29 cellular contexts compared by ENCODE assay signal in genomic region chr22:19807914-19808872, GRCh38. TPM values are rescaled to one million over a fixed set of nuclear protein-coding genes. Genes with fewer than 3 reads are reported as not detected.
A peak's percentile ranks its signal among the peaks of the same experiment; 100 is the strongest.
DNase-seq lines count a peak whose midpoint lies in the region; ATAC-seq and TF ChIP-seq lines count a peak whose summit lies in the region.
"Had no signal": no experiment of that assay in that cellular context is flagged by ENCODE, and none has a peak within 500 bp of the region (broad histone marks: within the 10 kb centered on the region; RNA-seq: fewer than 3 reads in every experiment).

No MANE protein-coding gene starts in this region.

- no peak overlapping the region for H3K27ac ChIP-seq in CD4-positive, CD25-positive, alpha-beta regulatory T cell (ENCODE audit: insufficient read depth, low read length, poor library complexity, severe bottlenecking)
- H3K27ac ChIP-seq in hepatocyte = no peak overlapping the region
- H3K27ac ChIP-seq in sigmoid colon = no peak overlapping the region
- no peak overlapping the region for H3K27ac ChIP-seq in esophagus squamous epithelium
- H3K27ac ChIP-seq: dorsolateral prefrontal cortex, neutrophil, prostate gland had no signal

- WGBS in hepatocyte (ENCODE audit: low lambda C conversion rate, missing lambda C conversion rate) = 95% methylated on average over 20 of the region's 20 CpGs
- WGBS in sigmoid colon, 2 donors = 95 to 96% methylated on average over 20 of the region's 20 CpGs
- WGBS in esophagus squamous epithelium, 2 donors = 90 to 93% methylated on average over 10 to 16 of the region's 20 CpGs

- no peak for TF ChIP-seq CTCF in hepatocyte (IDR thresholded peaks at IDR 0.05; ENCODE audit: poor library complexity)
- TF ChIP-seq CTCF in sigmoid colon (IDR thresholded peaks at IDR 0.05) = no peak
- no peak for TF ChIP-seq CTCF in esophagus squamous epithelium (IDR thresholded peaks at IDR 0.05)

- in situ Hi-C loops in G401 (cut with HindIII; ENCODE audit: low sequenced_read_pairs) = no loop called here

- peak overlapping the region in 2 of 3 donors; percentile 6 to 76 for H3K27ac Mint-ChIP-seq in CD4-positive, CD25-positive, alpha-beta regulatory T cell
- H3K27ac Mint-ChIP-seq: activated naive CD8-positive, alpha-beta T cell; activated T-helper 1 cell treated with anti-CD3 and anti-CD28 coated beads, Interleukin-12 subunit alpha, Interleukin-12 subunit beta, Interleukin-2, Interleukin-4 antibody, amounts not matched to agents 30 ng/mL and 10 ng/mL and 1 ng/mL, durations not matched to agents 14 hours and 24 hours and 36 hours; CD8-positive, alpha-beta memory T cell; stimulated activated memory B cell treated with anti-CD40 and anti-IgM and Interleukin-4, amounts not matched to agents 10 μg/mL and 1 μg/mL and 100 μg/mL, for 72 hours; T-helper 17 cell; type B pancreatic cell had no signal

- TF ChIP-seq EP300 in sigmoid colon (IDR thresholded peaks at IDR 0.05) = no peak

- H3K9me3 Mint-ChIP-seq in CD4-positive, CD25-positive, alpha-beta regulatory T cell = no peaks in the 10 kb centered on the region
- H3K9me3 Mint-ChIP-seq: activated T-helper 1 cell treated with anti-CD3 and anti-CD28 coated beads, Interleukin-12 subunit alpha, Interleukin-12 subunit beta, Interleukin-2, Interleukin-4 antibody, amounts not matched to agents 30 ng/mL and 10 ng/mL and 1 ng/mL, durations not matched to agents 14 hours and 24 hours and 36 hours; CD8-positive, alpha-beta memory T cell; stimulated activated memory B cell treated with anti-CD40 and anti-IgM and Interleukin-4, amounts not matched to agents 10 μg/mL and 1 μg/mL and 100 μg/mL, for 72 hours; type B pancreatic cell had no signal

- H3K4me1 Mint-ChIP-seq in CD4-positive, CD25-positive, alpha-beta regulatory T cell = peaks cover 0 to 24% (median 0%) of the 10 kb centered on the region in 4 donors
- H3K4me1 Mint-ChIP-seq: stimulated activated memory B cell treated with anti-CD40 and anti-IgM and Interleukin-4, amounts not matched to agents 10 μg/mL and 1 μg/mL and 100 μg/mL, for 72 hours had no signal

- peak; percentile 8 for DNase-seq in activated CD8-positive, alpha-beta memory T cell treated with anti-CD3 and anti-CD28 coated beads, Interleukin-2, amount 50 U/mL, for 4 hours
- DNase-seq in activated CD8-positive, alpha-beta memory T cell treated with anti-CD3 and anti-CD28 coated beads, Interleukin-2, amount 50 U/mL, for 48 hours = no peak
- no peak for DNase-seq in CD4-positive, CD25-positive, alpha-beta regulatory T cell
- peak; percentile 2 for DNase-seq in hepatocyte (ENCODE audit: low spot score)
- peak; percentile 40 for DNase-seq in sigmoid colon
- DNase-seq in AML-193 (lab: John Stamatoyannopoulos, UW) = no peak
- no peak for DNase-seq in esophagus squamous epithelium (lab: John Stamatoyannopoulos, UW)
- DNase-seq in G401 (ENCODE audit: low spot score) = no peak
- DNase-seq: activated CD4-positive, alpha-beta T cell treated with anti-CD3 and anti-CD28 coated beads, Interleukin-2, amount 50 U/mL, for 48 hours; CD8-positive, alpha-beta memory T cell; DMS 273 treated with DMSO at 0.1 percent for 48 hours; KG1; NCI-H2029; NCI-H345; NCI-H69; SHP77; stimulated activated CD4-positive, alpha-beta T cell treated with anti-CD3 and anti-CD28 coated beads, Interleukin-15, amount 100 ng/mL, for 24 hours had no signal

- H3K4me3 ChIP-seq in CD4-positive, CD25-positive, alpha-beta regulatory T cell (ENCODE audit: low read depth, low read length) = no peak overlapping the region
- H3K4me3 ChIP-seq in hepatocyte (no peak overlapping the region), sigmoid colon (no peak overlapping the region), esophagus squamous epithelium (no peak overlapping the region)
- H3K4me3 ChIP-seq: dorsolateral prefrontal cortex, GM12878, prostate gland had no signal

- ATAC-seq in CD4-positive, CD25-positive, alpha-beta regulatory T cell (ENCODE audit: low read depth in 2 of 2) = no peak
- ATAC-seq: activated CD4-positive, CD25-positive, alpha-beta regulatory T cell treated with anti-CD3 and anti-CD28 coated beads, Interleukin-2, amount 50 U/mL, for 24 hours; GM12878; stimulated activated memory B cell treated with anti-CD40 and anti-IgM and Interleukin-4, amounts not matched to agents 10 μg/mL and 1 μg/mL and 100 μg/mL, for 72 hours; T-helper 17 cell had no signal

- no peak overlapping the region for H2AFZ ChIP-seq in hepatocyte

- no peaks in the 10 kb centered on the region for H3K9me3 ChIP-seq in CD4-positive, CD25-positive, alpha-beta regulatory T cell (ENCODE audit: control insufficient read depth in 2 of 2, low read length in 2 of 2)
- H3K9me3 ChIP-seq in hepatocyte (ENCODE audit: low read depth) (no peaks in the 10 kb centered on the region), sigmoid colon (no peaks in the 10 kb centered on the region), esophagus squamous epithelium (no peaks in the 10 kb centered on the region)
- H3K9me3 ChIP-seq: neutrophil, prostate gland had no signal

- TF ChIP-seq POLR2A in sigmoid colon (IDR thresholded peaks at IDR 0.05) (no peak), esophagus squamous epithelium (IDR thresholded peaks at IDR 0.05) (no peak)

- no peak overlapping the region for H3K4me2 ChIP-seq in hepatocyte

- no peaks in the 10 kb centered on the region for H3K79me2 ChIP-seq in hepatocyte

- peaks cover 10% of the 10 kb centered on the region for H3K4me1 ChIP-seq in CD4-positive, CD25-positive, alpha-beta regulatory T cell (ENCODE audit: control insufficient read depth, insufficient read depth, low read length, poor library complexity, severe bottlenecking)
- no peaks in the 10 kb centered on the region for H3K4me1 ChIP-seq in hepatocyte (ENCODE audit: insufficient read depth)
- no peaks in the 10 kb centered on the region for H3K4me1 ChIP-seq in sigmoid colon
- peaks cover 16 to 71% (median 35%) of the 10 kb centered on the region in 3 donors for H3K4me1 ChIP-seq in esophagus squamous epithelium

- H4K20me1 ChIP-seq in hepatocyte (ENCODE audit: insufficient read depth, poor library complexity, severe bottlenecking) = no peaks in the 10 kb centered on the region

- no peaks in the 10 kb centered on the region for H3K27me3 Mint-ChIP-seq in CD4-positive, CD25-positive, alpha-beta regulatory T cell
- H3K27me3 Mint-ChIP-seq: activated naive CD8-positive, alpha-beta T cell; stimulated activated memory B cell treated with anti-CD40 and anti-IgM and Interleukin-4, amounts not matched to agents 10 μg/mL and 1 μg/mL and 100 μg/mL, for 72 hours; T-helper 17 cell; type B pancreatic cell had no signal

- no peaks in the 10 kb centered on the region for H3K36me3 ChIP-seq in CD4-positive, CD25-positive, alpha-beta regulatory T cell (ENCODE audit: control insufficient read depth, insufficient read depth, low read length)
- no peaks in the 10 kb centered on the region for H3K36me3 ChIP-seq in hepatocyte (replicated peaks; ENCODE audit: insufficient read depth, low read depth)
- H3K36me3 ChIP-seq in sigmoid colon = peaks cover 0 to 9% (median 2%) of the 10 kb centered on the region in 4 donors
- H3K36me3 ChIP-seq in esophagus squamous epithelium = no peaks in the 10 kb centered on the region
- H3K36me3 ChIP-seq: neutrophil, prostate gland had no signal

- no peaks in the 10 kb centered on the region for H3K9me2 ChIP-seq in hepatocyte (replicated peaks; ENCODE audit: insufficient read depth)

- intact Hi-C loops in sigmoid colon (cut with DNase I) (no loop called here), esophagus squamous epithelium (cut with DNase I) (no loop called here)

- peaks cover 9% of the 10 kb centered on the region for H3K36me3 Mint-ChIP-seq in CD4-positive, CD25-positive, alpha-beta regulatory T cell
- H3K36me3 Mint-ChIP-seq: activated naive CD8-positive, alpha-beta T cell; type B pancreatic cell had no signal

- H3K27me3 ChIP-seq in CD4-positive, CD25-positive, alpha-beta regulatory T cell (ENCODE audit: control insufficient read depth, insufficient read depth, low read length) = no peaks in the 10 kb centered on the region
- H3K27me3 ChIP-seq in hepatocyte = no peaks in the 10 kb centered on the region
- H3K27me3 ChIP-seq in sigmoid colon = no peaks in the 10 kb centered on the region
- H3K27me3 ChIP-seq in esophagus squamous epithelium = no peaks in the 10 kb centered on the region
- H3K27me3 ChIP-seq: dorsolateral prefrontal cortex, neutrophil had no signal

- no peak overlapping the region for H3K4me3 Mint-ChIP-seq in CD4-positive, CD25-positive, alpha-beta regulatory T cell
- H3K4me3 Mint-ChIP-seq: activated naive CD8-positive, alpha-beta T cell; activated T-helper 1 cell treated with anti-CD3 and anti-CD28 coated beads, Interleukin-12 subunit alpha, Interleukin-12 subunit beta, Interleukin-2, Interleukin-4 antibody, amounts not matched to agents 30 ng/mL and 10 ng/mL and 1 ng/mL, durations not matched to agents 14 hours and 24 hours and 36 hours; CD8-positive, alpha-beta memory T cell; stimulated activated memory B cell treated with anti-CD40 and anti-IgM and Interleukin-4, amounts not matched to agents 10 μg/mL and 1 μg/mL and 100 μg/mL, for 72 hours; T-helper 17 cell; type B pancreatic cell had no signal

RNA-seq across cellular contexts. Expression of gene GNB1L, which starts 46.5 kb away (rescaled TPM):
- 8.2 TPM for total RNA-seq in CD4-positive, CD25-positive, alpha-beta regulatory T cell
- 10 to 100 TPM; 13.3 to 29.8 (median 19.7) TPM for polyA plus RNA-seq in CD4-positive, CD25-positive, alpha-beta regulatory T cell
- total RNA-seq in hepatocyte (2.6 and 4.1 TPM in 2 replicates), sigmoid colon (10 to 100 TPM in 1 of 4 donors, 1 to 10 TPM in 3; 3.6 to 15.0 (median 5.3) TPM), esophagus squamous epithelium (1 to 10 TPM; 5.7 to 8.5 (median 6.4) TPM)
- polyA plus RNA-seq in hepatocyte (8.5 TPM in 2 replicates), sigmoid colon (1 to 10 TPM; 2.5 to 7.0 (median 3.0) TPM)
- 20.4 TPM in 2 replicates for total RNA-seq in G401 (2014; rRNA removed; shearing (Covaris generic))

RNA-seq across cellular contexts. Expression of gene RTL10, which starts 46.5 kb away (rescaled TPM):
- 18.8 TPM for total RNA-seq in CD4-positive, CD25-positive, alpha-beta regulatory T cell
- polyA plus RNA-seq in CD4-positive, CD25-positive, alpha-beta regulatory T cell = 10 to 100 TPM in 2 of 4 donors, 1 to 10 TPM in 2; 7.5 to 12.6 (median 10.9) TPM
- 12.3 and 15.9 TPM in 2 replicates for total RNA-seq in hepatocyte
- polyA plus RNA-seq in hepatocyte = 12.9 and 13.0 TPM in 2 replicates
- 10 to 100 TPM in 1 of 4 donors, 1 to 10 TPM in 3; 6.6 to 15.0 (median 8.7) TPM for total RNA-seq in sigmoid colon
- 1 to 10 TPM; 1.8 to 7.8 (median 2.8) TPM for polyA plus RNA-seq in sigmoid colon
- 10 to 100 TPM in 2 of 4 donors, 1 to 10 TPM in 2; 9.4 to 18.2 (median 11.4) TPM for total RNA-seq in esophagus squamous epithelium
- 4.6 and 11.0 TPM in 2 replicates for total RNA-seq in G401 (2014; rRNA removed; shearing (Covaris generic))

RNA-seq across cellular contexts. Expression of gene TBX1, which starts 47.6 kb away (rescaled TPM):
- total RNA-seq in CD4-positive, CD25-positive, alpha-beta regulatory T cell = not detected
- polyA plus RNA-seq in CD4-positive, CD25-positive, alpha-beta regulatory T cell = not detected
- total RNA-seq in hepatocyte (not detected in 2 replicates), sigmoid colon (1 to 10 TPM; 1.7 to 4.3 (median 3.3) TPM), esophagus squamous epithelium (1 to 10 TPM in 1 of 4 donors, under 1 TPM in 3; 0.18 to 4.4 (median 0.26) TPM)
- polyA plus RNA-seq in hepatocyte (0.07 and 1.1 TPM in 2 replicates), sigmoid colon (1 to 10 TPM in 2 of 3 donors, not detected in 1; 1.8 to 2.4 TPM)
- 15.4 and 32.1 TPM in 2 replicates for total RNA-seq in G401 (2014; rRNA removed; shearing (Covaris generic))
- total RNA-seq: CD8-positive, alpha-beta memory T cell; chondrocyte; GM12878; MCF 10A; T-helper 17 cell had no signal
- polyA plus RNA-seq: CD8-positive, alpha-beta memory T cell; GM12878 had no signal

Comparison
In these comparisons a context has a peak if more than half of its experiments do, and no peak if none do; other contexts are left out.
1. DNase-seq: peak in activated CD8-positive, alpha-beta memory T cell treated with anti-CD3 and anti-CD28 coated beads, Interleukin-2, amount 50 U/mL, for 4 hours (single experiment), hepatocyte (single experiment) and sigmoid colon (single experiment); none in activated CD8-positive, alpha-beta memory T cell treated with anti-CD3 and anti-CD28 coated beads, Interleukin-2, amount 50 U/mL, for 48 hours (single experiment), CD4-positive, CD25-positive, alpha-beta regulatory T cell (0 of 3), AML-193 (0 of 2), esophagus squamous epithelium (single experiment) and G401 (single experiment).